In genomic region chr2:6412533-6413085, GRCh38 we compare ENCODE assay signal across 1 cellular context.
TF ChIP-seq lines count a peak whose summit lies in the region.

No MANE protein-coding gene starts in this region.

TF ChIP-seq in GM23338, 12 proteins besides CTCF, POLR2A, EP300 and RAD21 (continued from another document):
- TF ChIP-seq REST (IDR thresholded peaks at IDR 0.05; ENCODE audit: unreplicated experiment) (no peak), EZH2phosphoT487 (IDR thresholded peaks at IDR 0.05; ENCODE audit: unreplicated experiment) (no peak), JUNB (IDR thresholded peaks at IDR 0.05; ENCODE audit: unreplicated experiment) (no peak), ZNF462 (CRISPR knock-in tag; IDR thresholded peaks at IDR 0.05) (no peak), ETS1 (IDR thresholded peaks at IDR 0.05) (no peak)
